11 cellular contexts compared by ENCODE assay signal in genomic region chr2:229775614-229776313, GRCh38.
DNase-seq lines count a peak whose midpoint lies in the region; ATAC-seq, FAIRE-seq and TF ChIP-seq lines count a peak whose summit lies in the region.
"Had no signal": no experiment of that assay in that cellular context is flagged by ENCODE, and none has a peak within 500 bp of the region (broad histone marks: within the 10 kb centered on the region; RNA-seq: fewer than 3 reads in every experiment).

No MANE protein-coding gene starts in this region.

- peak overlapping the region; percentile 18; the same call in 1 of the 2 replicates for H3K27ac ChIP-seq in GM12878 (ENCODE audit: control insufficient read depth, insufficient read depth)
- no peak overlapping the region for H3K27ac ChIP-seq in GM23248
- H3K27ac ChIP-seq: transverse colon had no signal

- H3K9me3 Mint-ChIP-seq in stimulated activated naive CD8-positive, alpha-beta T cell treated with anti-CD3 and anti-CD28 coated beads, Interleukin-15, Interleukin-2, amounts not matched to agents 100 ng/mL and 50 ng/mL, for 24 hours: no peaks in the 10 kb centered on the region

- no peak overlapping the region for H3K4me3 ChIP-seq in GM12878
- no peak overlapping the region for H3K4me3 ChIP-seq in GM23248
- H3K4me3 ChIP-seq: transverse colon had no signal

- no peak for TF ChIP-seq EP300 in GM12878 (IDR thresholded peaks at IDR 0.05; ENCODE audit: borderline replicate concordance in 1 of 2, control insufficient read depth in 1 of 2, low read depth in 2 of 2, low read length in 2 of 2)

- DNase-seq in stimulated activated naive CD8-positive, alpha-beta T cell treated with anti-CD3 and anti-CD28 coated beads, Interleukin-15, Interleukin-2, amounts not matched to agents 100 U/mL and 50 U/mL, for 24 hours: no peak
- no peak for DNase-seq in GM12878 (ENCODE audit: low read depth, low spot score)
- no peak for DNase-seq in GM23248
- no peak for DNase-seq in 8988T
- no peak for DNase-seq in NCI-H774 (lab: John Stamatoyannopoulos, UW)
- DNase-seq in SW 1271 (lab: John Stamatoyannopoulos, UW): no peak
- DNase-seq: NCI-H1417 treated with DMSO at 0.1 percent for 48 hours, right cardiac atrium, transverse colon had no signal

- H3K4me2 ChIP-seq in GM12878 (ENCODE audit: control insufficient read depth, insufficient read depth) (peak overlapping the region; percentile 33; the same call in 1 of the 2 replicates), GM23248 (ENCODE audit: unreplicated experiment) (no peak overlapping the region)

- RAD21 ChIA-PET in GM12878 (lab: Charles Lee; ENCODE audit: unreplicated experiment): interaction anchor here (0.6 to 0.7 kb wide), 2 partner anchors 26 to 231 kb away, joined by 3 read pairs; no protein-coding TSS in a partner anchor

- TF ChIP-seq POLR2A in GM12878 (IDR thresholded peaks at IDR 0.05; ENCODE audit: low read depth, low read length): no peak

- no peaks in the 10 kb centered on the region for H3K9me3 ChIP-seq in GM12878 (replicated peaks; ENCODE audit: control insufficient read depth, insufficient read depth, low read length)
- no peaks in the 10 kb centered on the region for H3K9me3 ChIP-seq in GM23248 (ENCODE audit: low read depth)
- H3K9me3 ChIP-seq: transverse colon had no signal

- no peak overlapping the region for H2AFZ ChIP-seq in GM12878 (ENCODE audit: control insufficient read depth, low read depth, low read length)
- H2AFZ ChIP-seq in GM23248: no peak overlapping the region

- intact Hi-C loops in GM12878 (cut with micrococcal nuclease; ENCODE audit: unreplicated experiment): no loop called here

- H3K79me2 ChIP-seq in GM12878 (ENCODE audit: control insufficient read depth, insufficient read depth, low read length) (0 out of 2 replicates have a peak, but pooled peaks cover 3% of the 10 kb centered on the region), GM23248 (ENCODE audit: insufficient read depth) (peaks cover 35% of the 10 kb centered on the region)

- no peaks in the 10 kb centered on the region for H3K27me3 Mint-ChIP-seq in stimulated activated naive CD8-positive, alpha-beta T cell treated with anti-CD3 and anti-CD28 coated beads, Interleukin-15, Interleukin-2, amounts not matched to agents 100 ng/mL and 50 ng/mL, for 24 hours

- H3K4me1 ChIP-seq in GM12878 (ENCODE audit: control insufficient read depth, insufficient read depth, low read length) (peaks cover 10% of the 10 kb centered on the region; the same call in 1 of the 2 replicates), GM23248 (ENCODE audit: insufficient read depth) (peaks cover 9% of the 10 kb centered on the region)
- H3K4me1 ChIP-seq: transverse colon had no signal

- peaks cover 84% of the 10 kb centered on the region for H3K36me3 Mint-ChIP-seq in stimulated activated naive CD8-positive, alpha-beta T cell treated with anti-CD3 and anti-CD28 coated beads, Interleukin-15, Interleukin-2, amounts not matched to agents 100 ng/mL and 50 ng/mL, for 24 hours (ENCODE audit: low read depth)

- SMC1A ChIA-PET in GM12878 (lab: Charles Lee; ENCODE audit: uncharacterized antibody, unreplicated experiment): interaction anchor here (0.7 kb wide), 1 partner anchor 1015 kb away, joined by 4 read pairs; no protein-coding TSS in a partner anchor

- H3K27ac Mint-ChIP-seq in stimulated activated naive CD8-positive, alpha-beta T cell treated with anti-CD3 and anti-CD28 coated beads, Interleukin-15, Interleukin-2, amounts not matched to agents 100 ng/mL and 50 ng/mL, for 24 hours: peak overlapping the region; percentile 31

- no TSS peak for BruUV-seq in GM12878 (replicated peaks; lab: Mats Ljungman, UMichigan)

- peaks cover 15 to 42% of the 10 kb centered on the region in 2 experiments for H3K36me3 ChIP-seq in GM12878 (ENCODE audit: control insufficient read depth in 2 of 2, insufficient read depth in 2 of 2, low read length in 1 of 2)
- H3K36me3 ChIP-seq in GM23248 (ENCODE audit: low read depth): peaks cover 73% of the 10 kb centered on the region

- no peak overlapping the region for H3K4me3 Mint-ChIP-seq in stimulated activated naive CD8-positive, alpha-beta T cell treated with anti-CD3 and anti-CD28 coated beads, Interleukin-15, Interleukin-2, amounts not matched to agents 100 ng/mL and 50 ng/mL, for 24 hours

- no peaks in the 10 kb centered on the region for H3F3A ChIP-seq in GM23248 (ENCODE audit: insufficient read depth)

- no peak for TF ChIP-seq CTCF in GM12878 (IDR thresholded peaks at IDR 0.05 in 2 of 3, conservative IDR thresholded peaks at IDR 0.05 in 1 of 3; ENCODE audit: control insufficient read depth in 2 of 3, extremely low read depth in 1 of 3, insufficient read depth in 1 of 3, low read depth in 3 of 3, low read length in 3 of 3)

- WGBS in GM12878 (ENCODE audit: insufficient coverage, insufficient replicate concordance, low lambda C conversion rate, missing lambda C conversion rate): 100% methylated on average over 3 of the region's 3 CpGs
- 83 to 88% methylated on average over 3 of the region's 3 CpGs for WGBS in GM23248 (ENCODE audit: low coverage in 1 of 2, low lambda C conversion rate in 2 of 2, missing lambda C conversion rate in 2 of 2), 2 experiments

- TF ChIP-seq RAD21 in GM12878 (IDR thresholded peaks at IDR 0.05; ENCODE audit: insufficient read depth, low read depth, low read length): no peak

- CTCF ChIA-PET in GM12878 (lab: Yijun Ruan, JAX): interaction anchor here (0.6 to 1.2 kb wide), 5 partner anchors 10 to 1012 kb away, joined by 3 to 4 read pairs (median 3); no protein-coding TSS in a partner anchor

- in situ Hi-C loops in GM12878 (cut with MboI) (loop anchor here (25.0 kb wide), 1 partner anchor 387 kb away; no protein-coding TSS in a partner anchor), GM23248 (cut with MboI) (no loop called here)

- H3K9me2 ChIP-seq in GM23248 (ENCODE audit: insufficient read depth): no peaks in the 10 kb centered on the region

- H3K27me3 ChIP-seq in GM12878 (replicated peaks in 1 of 2; ENCODE audit: control insufficient read depth in 2 of 2, insufficient read depth in 2 of 2, low read length in 1 of 2) (no peaks in the 10 kb centered on the region), GM23248 (replicated peaks; ENCODE audit: insufficient read depth) (no peaks in the 10 kb centered on the region)
- H3K27me3 ChIP-seq: transverse colon had no signal

- H4K20me1 ChIP-seq in GM12878 (ENCODE audit: control insufficient read depth, insufficient read depth) (peaks cover 5% of the 10 kb centered on the region; the same call in 1 of the 2 replicates), GM23248 (ENCODE audit: insufficient read depth) (no peaks in the 10 kb centered on the region; the same call in 1 of the 2 replicates)

- H3K4me1 Mint-ChIP-seq in stimulated activated naive CD8-positive, alpha-beta T cell treated with anti-CD3 and anti-CD28 coated beads, Interleukin-15, Interleukin-2, amounts not matched to agents 100 ng/mL and 50 ng/mL, for 24 hours (ENCODE audit: low read depth): peaks cover 16% of the 10 kb centered on the region

- POLR2A ChIA-PET in GM12878 (lab: Charles Lee): interaction anchor here (1.0 kb wide), 1 partner anchor 9 kb away, joined by 4 read pairs; no protein-coding TSS in a partner anchor

- no peak for ATAC-seq in stimulated activated naive CD8-positive, alpha-beta T cell treated with anti-CD3 and anti-CD28 coated beads, Interleukin-15, Interleukin-2, amounts not matched to agents 100 U/mL and 50 U/mL, for 24 hours
- ATAC-seq in HG03469 (IDR thresholded peaks at IDR 0.05; ENCODE audit: unreplicated experiment) (peak; percentile 42), GM12878 (peak; percentile 45)
- ATAC-seq: right cardiac atrium had no signal

- H3K9ac ChIP-seq in GM12878 (ENCODE audit: control insufficient read depth, insufficient read depth, low read length) (no peak overlapping the region), GM23248 (no peak overlapping the region)

- FAIRE-seq in GM12878 (lab: Jason Lieb, UNC): peak; percentile 18

TF ChIP-seq in GM12878, 131 proteins besides CTCF, POLR2A, EP300 and RAD21 (continues in another document):
- TF ChIP-seq ZBTB40 (IDR thresholded peaks at IDR 0.05; ENCODE audit: borderline replicate concordance): peak; percentile 40; the same call in 1 of the 2 replicates
